ENCODE assay signal across 18 cellular contexts in genomic region chr2:129806317-129806716, GRCh38.
DNase-seq lines count a peak whose midpoint lies in the region; ATAC-seq and TF ChIP-seq lines count a peak whose summit lies in the region.
"Had no signal": no experiment of that assay in that cellular context is flagged by ENCODE, and none has a peak within 500 bp of the region (broad histone marks: within the 10 kb centered on the region; RNA-seq: fewer than 3 reads in every experiment).

No MANE protein-coding gene starts in this region.

- H3K9me3 ChIP-seq in mesenchymal stem cell (ENCODE audit: control insufficient read depth, low read length) = no peaks in the 10 kb centered on the region
- H3K9me3 ChIP-seq in GM23248 (ENCODE audit: low read depth) = no peaks in the 10 kb centered on the region
- no peaks in the 10 kb centered on the region for H3K9me3 ChIP-seq in suprapubic skin
- H3K9me3 ChIP-seq: HAP-1, SK-N-SH had no signal

- H3K27me3 ChIP-seq in H7 (ENCODE audit: control insufficient read depth, insufficient read depth, low read length) = no peaks in the 10 kb centered on the region
- H3K27me3 ChIP-seq in mesenchymal stem cell (ENCODE audit: control insufficient read depth in 1 of 2, insufficient read depth in 1 of 2, low read length in 2 of 2) = peaks cover 0 to 7% of the 10 kb centered on the region in 2 experiments
- H3K27me3 ChIP-seq in GM23248 (replicated peaks; ENCODE audit: insufficient read depth) = no peaks in the 10 kb centered on the region; the same call in 1 of the 2 replicates
- peaks cover 20% of the 10 kb centered on the region for H3K27me3 ChIP-seq in suprapubic skin

- no peak for TF ChIP-seq POLR2A in suprapubic skin (IDR thresholded peaks at IDR 0.05)

- no peaks in the 10 kb centered on the region for H3K9me2 ChIP-seq in GM23248 (ENCODE audit: insufficient read depth)
- H3K9me2 ChIP-seq: SK-N-SH had no signal

- H3K18ac ChIP-seq in mesenchymal stem cell (ENCODE audit: low read depth in 1 of 2, low read length in 2 of 2) = no peak overlapping the region

- no peak overlapping the region for H2BK120ac ChIP-seq in mesenchymal stem cell (ENCODE audit: low read depth, low read length)

- H2AK5ac ChIP-seq in mesenchymal stem cell (ENCODE audit: low read length, severe bottlenecking) = no peak overlapping the region

- no peaks in the 10 kb centered on the region for H3K79me1 ChIP-seq in mesenchymal stem cell (replicated peaks; ENCODE audit: low read length, poor library complexity, severe bottlenecking)

- POLR2A ChIA-PET in WTC11 (lab: Charles Lee) = interaction anchor here (1.2 kb wide), 1 partner anchor 10 kb away, joined by 3 read pairs; no protein-coding TSS in a partner anchor
- POLR2A ChIA-PET in T-cell (lab: Charles Lee) = no interaction called here

- in situ Hi-C loops in GM23248 (cut with MboI) = no loop called here

- no peak overlapping the region for H3K4ac ChIP-seq in mesenchymal stem cell (ENCODE audit: low read depth in 1 of 2, low read length in 2 of 2)

- no peak overlapping the region for H3K14ac ChIP-seq in mesenchymal stem cell (ENCODE audit: low read length in 2 of 2)

- no peak overlapping the region for H3K4me3 Mint-ChIP-seq in WTC11
- no peak overlapping the region for H3K4me3 Mint-ChIP-seq in type B pancreatic cell
- H3K4me3 Mint-ChIP-seq in T-cell = no peak overlapping the region
- H3K4me3 Mint-ChIP-seq: CD4-positive, alpha-beta memory T cell had no signal

- no peak for TF ChIP-seq EP300 in suprapubic skin (IDR thresholded peaks at IDR 0.05)

- no peaks in the 10 kb centered on the region for H3K79me2 ChIP-seq in GM23248 (ENCODE audit: insufficient read depth)

- H2AFZ ChIP-seq in mesenchymal stem cell (ENCODE audit: low read depth, low read length) (no peak overlapping the region), GM23248 (no peak overlapping the region)

- H3K4me1 ChIP-seq in mesenchymal stem cell (ENCODE audit: control insufficient read depth, insufficient read depth, low read depth, low read length) (no peaks in the 10 kb centered on the region), GM23248 (ENCODE audit: insufficient read depth) (peaks cover 16% of the 10 kb centered on the region), suprapubic skin (no peaks in the 10 kb centered on the region)
- H3K4me1 ChIP-seq: HAP-1 had no signal

- DNase-seq in H7 = peak; percentile 64
- no peak for DNase-seq in WTC11 (ENCODE audit: low spot score)
- no peak for DNase-seq in mesenchymal stem cell
- DNase-seq in type B pancreatic cell (ENCODE audit: extremely low spot score, unreplicated experiment) = no peak
- DNase-seq in GM23248 = no peak
- no peak for DNase-seq in T-cell
- no peak for DNase-seq in suprapubic skin (ENCODE audit: low spot score in 2 of 2)
- DNase-seq: CD4-positive, alpha-beta memory T cell; DMS53; EL; MM.1S; NCI-H1092; NCI-H1436 treated with DMSO at 0.1 percent for 48 hours; NCI-H2029; SHP77; SK-N-SH had no signal

- H3K27me3 Mint-ChIP-seq in WTC11 (ENCODE audit: low read depth) (no peaks in the 10 kb centered on the region; the same call in 1 of the 2 replicates), type B pancreatic cell (peaks cover 10% of the 10 kb centered on the region), T-cell (peaks cover 5 to 7% of the 10 kb centered on the region in 2 donors)

- peaks cover 52% of the 10 kb centered on the region for H3K4me1 Mint-ChIP-seq in WTC11
- peaks cover 5% of the 10 kb centered on the region for H3K4me1 Mint-ChIP-seq in type B pancreatic cell (ENCODE audit: unreplicated experiment)
- H3K4me1 Mint-ChIP-seq in T-cell = no peaks in the 10 kb centered on the region
- H3K4me1 Mint-ChIP-seq: CD4-positive, alpha-beta memory T cell had no signal

- 41% methylated on average over 6 of the region's 8 CpGs for WGBS in mesenchymal stem cell
- WGBS in GM23248 (ENCODE audit: low coverage in 1 of 2, low lambda C conversion rate in 2 of 2, missing lambda C conversion rate in 2 of 2), 2 experiments = 80 to 82% methylated on average over 6 to 8 of the region's 8 CpGs
- 73% methylated on average over 8 of the region's 8 CpGs for WGBS in suprapubic skin

- no peak overlapping the region for H3K23ac ChIP-seq in mesenchymal stem cell (ENCODE audit: low read length in 2 of 2)

- no peak overlapping the region for H2BK12ac ChIP-seq in mesenchymal stem cell (ENCODE audit: low read length in 2 of 2)

- H3K27ac Mint-ChIP-seq in WTC11 (no peak overlapping the region), type B pancreatic cell (peak overlapping the region; percentile 30), T-cell (no peak overlapping the region)
- H3K27ac Mint-ChIP-seq: CD4-positive, alpha-beta memory T cell had no signal

- no peaks in the 10 kb centered on the region for H4K20me1 ChIP-seq in GM23248 (ENCODE audit: insufficient read depth)

- H3K9ac ChIP-seq in mesenchymal stem cell (ENCODE audit: low read length) (no peak overlapping the region), GM23248 (no peak overlapping the region)
- H3K9ac ChIP-seq: SK-N-SH had no signal

- peak overlapping the region; percentile 30 for H4K91ac ChIP-seq in mesenchymal stem cell (ENCODE audit: low read length)

- H3K9me3 Mint-ChIP-seq in WTC11 (no peaks in the 10 kb centered on the region), type B pancreatic cell (no peaks in the 10 kb centered on the region), T-cell (no peaks in the 10 kb centered on the region)

- H3K4me3 ChIP-seq in H7 (ENCODE audit: insufficient read depth, low read depth, low read length) = no peak overlapping the region
- H3K4me3 ChIP-seq in mesenchymal stem cell (ENCODE audit: insufficient read depth in 1 of 2, low read depth in 1 of 2, low read length in 2 of 2) = no peak overlapping the region
- no peak overlapping the region for H3K4me3 ChIP-seq in GM23248
- H3K4me3 ChIP-seq in suprapubic skin = no peak overlapping the region
- H3K4me3 ChIP-seq: HAP-1 had no signal

- H3K36me3 Mint-ChIP-seq in WTC11 (no peaks in the 10 kb centered on the region), type B pancreatic cell (no peaks in the 10 kb centered on the region), T-cell (no peaks in the 10 kb centered on the region)
- H3K36me3 Mint-ChIP-seq: CD4-positive, alpha-beta memory T cell had no signal

- CTCF ChIA-PET in WTC11 (lab: Charles Lee) = interaction anchor here (1.1 kb wide), 1 partner anchor 98 kb away, joined by 3 read pairs; no protein-coding TSS in a partner anchor
- CTCF ChIA-PET in T-cell (lab: Charles Lee) = interaction anchor here in 1 of 2 donors (0.7 kb wide), 1 partner anchor 77 kb away, joined by 3 read pairs; no protein-coding TSS in a partner anchor

- H2BK5ac ChIP-seq in mesenchymal stem cell (ENCODE audit: low read depth, low read length, poor library complexity, severe bottlenecking) = no peak overlapping the region

- no peaks in the 10 kb centered on the region for H3K36me3 ChIP-seq in H7 (replicated peaks; ENCODE audit: control insufficient read depth, insufficient read depth, low read length)
- H3K36me3 ChIP-seq in mesenchymal stem cell (ENCODE audit: control insufficient read depth in 1 of 2, insufficient read depth in 2 of 2, low read depth in 1 of 2, low read length in 2 of 2) = no peaks in the 10 kb centered on the region
- H3K36me3 ChIP-seq in GM23248 (ENCODE audit: low read depth) = no peaks in the 10 kb centered on the region
- H3K36me3 ChIP-seq in suprapubic skin = no peaks in the 10 kb centered on the region
- H3K36me3 ChIP-seq: HAP-1 had no signal

- peaks cover 23% of the 10 kb centered on the region for H3F3A ChIP-seq in GM23248 (ENCODE audit: insufficient read depth)

- H2BK15ac ChIP-seq in mesenchymal stem cell (ENCODE audit: low read depth, poor library complexity, severe bottlenecking) = no peak overlapping the region

- no peak overlapping the region for H3K27ac ChIP-seq in mesenchymal stem cell (ENCODE audit: low read length, poor library complexity, severe bottlenecking)
- H3K27ac ChIP-seq in GM23248 = no peak overlapping the region
- H3K27ac ChIP-seq in suprapubic skin = no peak overlapping the region

- no peak overlapping the region for H4K8ac ChIP-seq in mesenchymal stem cell (ENCODE audit: low read length)

- H3K4me2 ChIP-seq in mesenchymal stem cell (ENCODE audit: low read length, poor library complexity, severe bottlenecking) (no peak overlapping the region), GM23248 (ENCODE audit: unreplicated experiment) (no peak overlapping the region)
- H3K4me2 ChIP-seq: SK-N-SH had no signal

- no peak for TF ChIP-seq CTCF in WTC11 (IDR thresholded peaks at IDR 0.05)
- no peak for TF ChIP-seq CTCF in type B pancreatic cell (conservative IDR thresholded peaks at IDR 0.05)
- TF ChIP-seq CTCF in suprapubic skin (IDR thresholded peaks at IDR 0.05) = no peak

- ATAC-seq in WTC11 (peak; percentile 20), T-cell (replicated peaks in 1 of 4) (no peak), SK-N-SH treated with all-trans-retinoic acid at 6 μM for 48 hours (no peak)

TF ChIP-seq in WTC11, 78 proteins besides CTCF, POLR2A, EP300 and RAD21 (continues in another document):
- TF ChIP-seq TP53 (CRISPR knock-in tag; IDR thresholded peaks at IDR 0.05) (no peak), EMX1 (CRISPR knock-in tag; IDR thresholded peaks at IDR 0.05) (no peak), RORB (CRISPR knock-in tag; IDR thresholded peaks at IDR 0.05) (no peak)

TF ChIP-seq in SK-N-SH treated with all-trans-retinoic acid at 6 μM for 48 hours, 23 proteins besides CTCF, POLR2A, EP300 and RAD21 (continues in another document):
- TF ChIP-seq ZNF565 (CRISPR knock-in tag; conservative IDR thresholded peaks at IDR 0.05; ENCODE audit: low read depth) (no peak), ARNTL (CRISPR knock-in tag; IDR thresholded peaks at IDR 0.05; ENCODE audit: borderline replicate concordance, low read depth) (no peak), CSRNP3 (CRISPR knock-in tag; IDR thresholded peaks at IDR 0.05) (no peak)
